Comparison of ENCODE assay signal across 10 cellular contexts in the genomic region with DNA sequence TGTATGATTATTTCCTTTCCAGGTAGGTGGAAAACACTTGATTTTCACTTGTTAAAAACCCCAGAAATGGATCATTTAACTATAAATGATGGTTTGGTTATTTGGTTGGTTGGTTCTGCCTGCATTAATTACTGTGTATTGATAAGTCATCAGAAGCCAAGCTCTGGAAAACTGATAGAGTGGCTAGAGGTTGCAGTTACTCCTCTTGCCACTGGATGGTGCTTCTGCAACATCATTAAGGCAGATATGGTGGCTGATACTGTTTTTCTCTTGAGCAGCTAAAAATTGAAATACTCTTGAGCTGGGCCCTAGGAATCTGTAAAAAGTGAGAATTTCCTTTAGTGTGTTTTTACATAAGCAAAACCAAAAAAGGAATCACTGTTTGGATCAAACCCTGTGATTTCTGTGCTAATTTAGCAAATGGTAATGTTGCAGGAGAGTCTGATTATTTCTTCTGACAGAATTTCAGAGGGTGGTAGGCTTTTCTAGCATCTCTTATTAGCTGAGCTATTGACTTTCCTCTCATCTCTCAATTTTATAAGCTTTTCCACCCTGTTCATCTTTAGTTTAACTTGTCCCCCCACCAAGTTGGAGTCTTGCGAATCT. TPM values are rescaled to one million over a fixed set of nuclear protein-coding genes. Genes with fewer than 3 reads are reported as not detected.
A peak's percentile ranks its signal among the peaks of the same experiment; 100 is the strongest.
DNase-seq lines count a peak whose midpoint lies in the region; ATAC-seq, FAIRE-seq and TF ChIP-seq lines count a peak whose summit lies in the region.
"Had no signal": no experiment of that assay in that cellular context is flagged by ENCODE, and none has a peak within 500 bp of the region (broad histone marks: within the 10 kb centered on the region; RNA-seq: fewer than 3 reads in every experiment).

No MANE protein-coding gene starts in this region.

- H3K9me3 ChIP-seq in T-helper 17 cell (ENCODE audit: control insufficient read depth, low read length, poor library complexity, severe bottlenecking) (no peaks in the 10 kb centered on the region), aorta (ENCODE audit: control insufficient read depth, low read length) (no peaks in the 10 kb centered on the region)

- ATAC-seq in T-helper 17 cell (peak; percentile 71), aorta (ENCODE audit: low FRiP score) (no peak)

- no peak for FAIRE-seq in frontal cortex (lab: Jason Lieb, UNC)

- peaks cover 46% of the 10 kb centered on the region for H3K4me1 Mint-ChIP-seq in T-helper 17 cell

- H3K27ac ChIP-seq in aorta (ENCODE audit: low read depth in 1 of 2, low read length in 2 of 2), result no peak overlapping the region
- H3K27ac ChIP-seq: BLaER1, skin epidermis had no signal

- WGBS in aorta, 2 donors, result 95 to 98% methylated on average over 1 of the region's 1 CpG

- peaks cover 2% of the 10 kb centered on the region for H3K36me3 Mint-ChIP-seq in T-helper 17 cell (ENCODE audit: low read depth)

- peaks cover 0 to 2% of the 10 kb centered on the region in 2 donors for H3K4me1 ChIP-seq in aorta (ENCODE audit: control insufficient read depth in 1 of 2, insufficient read depth in 2 of 2, low read length in 2 of 2)

- no peak overlapping the region for H3K4me3 Mint-ChIP-seq in T-helper 17 cell

- no peak overlapping the region for H3K27ac Mint-ChIP-seq in T-helper 17 cell

- no peaks in the 10 kb centered on the region for H3K36me3 ChIP-seq in aorta (ENCODE audit: control insufficient read depth in 1 of 2, insufficient read depth in 2 of 2, low read length in 1 of 2)

- DNase-seq in DMS53 (lab: John Stamatoyannopoulos, UW) (peak; percentile 50), DMS53 treated with DMSO at 0.1 percent for 48 hours (lab: John Stamatoyannopoulos, UW; ENCODE audit: unreplicated experiment) (no peak), HFF-Myc (ENCODE audit: extremely low read depth, low read depth) (no peak), T-helper 17 cell (no peak), frontal cortex (ENCODE audit: low spot score in 2 of 2) (peak; percentile 17 to 40), renal cortical epithelial cell (ENCODE audit: low read depth) (peak; percentile 38), aorta (no peak), amniotic stem cell (lab: John Stamatoyannopoulos, UW) (no peak)

- intact Hi-C loops in aorta (cut with DNase I), result no loop called here

- no peak overlapping the region for H3K4me3 ChIP-seq in HFF-Myc (replicated peaks; ENCODE audit: low read depth, low read length)
- no peak overlapping the region for H3K4me3 ChIP-seq in aorta (ENCODE audit: low read length in 2 of 2)
- H3K4me3 ChIP-seq: BLaER1, skin epidermis had no signal

- no peaks in the 10 kb centered on the region for H3K27me3 ChIP-seq in aorta (ENCODE audit: control insufficient read depth in 1 of 2, insufficient read depth in 2 of 2, low read length in 1 of 2)
- H3K27me3 ChIP-seq: BLaER1 had no signal

- peak; percentile 73 for TF ChIP-seq CTCF in HFF-Myc (IDR thresholded peaks at IDR 0.05; ENCODE audit: low read depth, low read length, missing control alignments)

- no peaks in the 10 kb centered on the region for H3K27me3 Mint-ChIP-seq in T-helper 17 cell

RNA-seq across cellular contexts. Expression of a gene that starts 54.3 kb away (rescaled TPM):
- total RNA-seq in T-helper 17 cell (10 to 100 TPM; 41.2 to 42.9 TPM), frontal cortex (152 TPM), renal cortical epithelial cell (150 and 380 TPM in 2 replicates), aorta (10 to 100 TPM; 90.5 to 92.4 TPM)
- 10 to 100 TPM; 45.8 to 47.6 TPM for polyA plus RNA-seq in aorta

Comparison
In these comparisons a context has a peak if more than half of its experiments do, and no peak if none do; other contexts are left out.
1. DNase-seq: peak in DMS53 (single experiment), frontal cortex (2 of 2) and renal cortical epithelial cell (single experiment); none in DMS53 treated with DMSO at 0.1 percent for 48 hours (single experiment), HFF-Myc (single experiment), T-helper 17 cell (0 of 3), aorta (0 of 2) and amniotic stem cell (single experiment).